19 cellular contexts compared by ENCODE assay signal in genomic region chr4:38566811-38567398, GRCh38.
A peak's percentile ranks its signal among the peaks of the same experiment; 100 is the strongest.
DNase-seq lines count a peak whose midpoint lies in the region; TF ChIP-seq lines count a peak whose summit lies in the region.
"Had no signal": no experiment of that assay in that cellular context is flagged by ENCODE, and none has a peak within 500 bp of the region (broad histone marks: within the 10 kb centered on the region; RNA-seq: fewer than 3 reads in every experiment).

No MANE protein-coding gene starts in this region.

- no peak overlapping the region for H3K4me3 ChIP-seq in breast epithelium
- H3K4me3 ChIP-seq in mammary epithelial cell (replicated peaks in 1 of 3; ENCODE audit: insufficient read depth in 1 of 3, low read depth in 2 of 3, low read length in 3 of 3): no peak overlapping the region
- no peak overlapping the region for H3K4me3 ChIP-seq in right atrium auricular region
- H3K4me3 ChIP-seq: GM23248 had no signal

- H3K27me3 ChIP-seq in breast epithelium: no peaks in the 10 kb centered on the region
- no peaks in the 10 kb centered on the region for H3K27me3 ChIP-seq in mammary epithelial cell (ENCODE audit: insufficient read depth, low read length)
- H3K27me3 ChIP-seq in right atrium auricular region: no peaks in the 10 kb centered on the region

- intact Hi-C loops in MCF 10A (cut with micrococcal nuclease) (loop anchor here (10.0 kb wide), 1 partner anchor 242 kb away; no protein-coding TSS in a partner anchor), breast epithelium (cut with DNase I; ENCODE audit: low total_unique reads) (no loop called here), mammary epithelial cell (cut with micrococcal nuclease) (loop anchor here (10.0 kb wide), 2 partner anchors 382 to 502 kb away; no protein-coding TSS in a partner anchor)

- BruUV-seq in MCF 10A (replicated peaks; lab: Mats Ljungman, UMichigan) (no TSS peak), mammary epithelial cell (replicated peaks; lab: Mats Ljungman, UMichigan) (TSS peak; percentile 88)

- no peaks in the 10 kb centered on the region for H4K20me1 ChIP-seq in mammary epithelial cell (ENCODE audit: insufficient read depth, low read length)

- no peaks in the 10 kb centered on the region for H3K79me2 ChIP-seq in mammary epithelial cell (ENCODE audit: insufficient read depth, low read length)

- H3K4me1 ChIP-seq in breast epithelium: peaks cover 0 to 10% of the 10 kb centered on the region in 2 donors
- peaks cover 38% of the 10 kb centered on the region for H3K4me1 ChIP-seq in mammary epithelial cell (ENCODE audit: insufficient read depth, low read length)
- peaks cover 0 to 30% of the 10 kb centered on the region in 2 donors for H3K4me1 ChIP-seq in right atrium auricular region

- dilution Hi-C loops in mammary epithelial cell (cut with HindIII; ENCODE audit: low sequenced_read_pairs): loop anchor here (10.0 kb wide), 1 partner anchor 98 kb away; the partner anchor contains the start of gene KLF3

- DNase-seq in MCF 10A (ENCODE audit: unreplicated experiment) (no peak), breast epithelium (ENCODE audit: low spot score in 2 of 2) (no peak), SK-MEL-5 (ENCODE audit: low read depth, low spot score) (peak; percentile 41), mammary epithelial cell (no peak), myocyte (ENCODE audit: low read depth) (peak; percentile 8), AG08395 (ENCODE audit: low spot score) (no peak), medulla oblongata (ENCODE audit: extremely low spot score) (no peak), right atrium auricular region (ENCODE audit: low spot score) (no peak)
- DNase-seq: 8988T, GDM1, GM23248, H9, MM.1S, NCI-H1048, NCI-H1436 treated with DMSO at 0.1 percent for 48 hours, NCI-H2029, NCI-H2227 treated with DMSO at 0.1 percent for 48 hours, NCI-H510A had no signal

- H3K9me3 ChIP-seq in breast epithelium: no peaks in the 10 kb centered on the region
- no peaks in the 10 kb centered on the region for H3K9me3 ChIP-seq in mammary epithelial cell (replicated peaks; ENCODE audit: insufficient read depth, low read length)
- no peaks in the 10 kb centered on the region for H3K9me3 ChIP-seq in right atrium auricular region

- H3K4me3 Mint-ChIP-seq in MCF 10A (ENCODE audit: unreplicated experiment): no peak overlapping the region
- H3K4me3 Mint-ChIP-seq: CD14-positive monocyte, H9 had no signal

- CTCF ChIA-PET in MCF 10A (lab: Yijun Ruan, JAX) (interaction anchor here (0.7 kb wide), 4 partner anchors 46 to 253 kb away, joined by 3 to 5 read pairs (median 3); no protein-coding TSS in a partner anchor), mammary epithelial cell (lab: Charles Lee; ENCODE audit: low non-redundant PET) (no interaction called here)

- no peaks in the 10 kb centered on the region for H3K36me3 Mint-ChIP-seq in MCF 10A (ENCODE audit: insufficient read depth, unreplicated experiment)
- H3K36me3 Mint-ChIP-seq: CD14-positive monocyte had no signal

- H3K27ac Mint-ChIP-seq in MCF 10A (ENCODE audit: low read depth, unreplicated experiment): peak overlapping the region; percentile 87
- H3K27ac Mint-ChIP-seq: CD14-positive monocyte, H9 had no signal

- 94% methylated on average over 4 of the region's 4 CpGs for WGBS in mammary epithelial cell (ENCODE audit: low coverage, missing lambda C conversion rate)

- H3K4me1 Mint-ChIP-seq in MCF 10A (ENCODE audit: insufficient read depth, unreplicated experiment): peaks cover 45% of the 10 kb centered on the region

- H3K27me3 Mint-ChIP-seq in MCF 10A (ENCODE audit: insufficient read depth, unreplicated experiment): no peaks in the 10 kb centered on the region

- no peaks in the 10 kb centered on the region for H3K36me3 ChIP-seq in breast epithelium
- H3K36me3 ChIP-seq in mammary epithelial cell (ENCODE audit: insufficient read depth, low read length): no peaks in the 10 kb centered on the region
- H3K36me3 ChIP-seq in right atrium auricular region: no peaks in the 10 kb centered on the region

- H2AFZ ChIP-seq in mammary epithelial cell (ENCODE audit: low read depth, low read length): no peak overlapping the region
- H2AFZ ChIP-seq: GM23248 had no signal

- no peak overlapping the region for H3K4me2 ChIP-seq in mammary epithelial cell (ENCODE audit: insufficient read depth, low read depth, low read length)

- TF ChIP-seq POLR2A in breast epithelium (IDR thresholded peaks at IDR 0.05): no peak

- no peak for TF ChIP-seq CTCF in MCF 10A (IDR thresholded peaks at IDR 0.05; ENCODE audit: unreplicated experiment)
- TF ChIP-seq CTCF in breast epithelium (IDR thresholded peaks at IDR 0.05): no peak
- TF ChIP-seq CTCF in mammary epithelial cell (conservative IDR thresholded peaks at IDR 0.05 in 1 of 2, IDR thresholded peaks at IDR 0.05 in 1 of 2; ENCODE audit: extremely low read depth in 1 of 2, insufficient read depth in 1 of 2, low read depth in 1 of 2, low read length in 2 of 2): no peak
- no peak for TF ChIP-seq CTCF in right atrium auricular region (IDR thresholded peaks at IDR 0.05)

- no peak overlapping the region for H3K9ac ChIP-seq in mammary epithelial cell (ENCODE audit: insufficient read depth, low read length)
- H3K9ac ChIP-seq: GM23248 had no signal

- POLR2A ChIA-PET in MCF 10A (lab: Yijun Ruan, JAX): interaction anchor here (1.3 to 1.4 kb wide), 2 partner anchors 98 to 102 kb away, joined by 3 to 4 read pairs; no protein-coding TSS in a partner anchor

- no peak overlapping the region for H3K27ac ChIP-seq in breast epithelium
- H3K27ac ChIP-seq in mammary epithelial cell (ENCODE audit: insufficient read depth, low read depth, low read length): peak overlapping the region; percentile 26
- no peak overlapping the region for H3K27ac ChIP-seq in right atrium auricular region
- H3K27ac ChIP-seq: GM23248 had no signal

- no peaks in the 10 kb centered on the region for H3K9me3 Mint-ChIP-seq in MCF 10A (ENCODE audit: unreplicated experiment)
- H3K9me3 Mint-ChIP-seq: H9 had no signal

- in situ Hi-C loops in SK-MEL-5 (cut with HindIII; ENCODE audit: low pct_unique_long_range_greater_than_20kb, low sequenced_read_pairs): no loop called here
- in situ Hi-C loops in mammary epithelial cell (cut with MboI; ENCODE audit: low sequenced_read_pairs in 2 of 2): no loop called here

Comparison
In these comparisons a context has a peak if more than half of its experiments do, and no peak if none do; other contexts are left out.
1. DNase-seq: peak in SK-MEL-5 (single experiment) and myocyte (single experiment); none in MCF 10A (single experiment), breast epithelium (0 of 2), mammary epithelial cell (single experiment), AG08395 (single experiment), medulla oblongata (single experiment) and right atrium auricular region (single experiment).